ENCODE assay signal across 1 cellular context in the genomic region with DNA sequence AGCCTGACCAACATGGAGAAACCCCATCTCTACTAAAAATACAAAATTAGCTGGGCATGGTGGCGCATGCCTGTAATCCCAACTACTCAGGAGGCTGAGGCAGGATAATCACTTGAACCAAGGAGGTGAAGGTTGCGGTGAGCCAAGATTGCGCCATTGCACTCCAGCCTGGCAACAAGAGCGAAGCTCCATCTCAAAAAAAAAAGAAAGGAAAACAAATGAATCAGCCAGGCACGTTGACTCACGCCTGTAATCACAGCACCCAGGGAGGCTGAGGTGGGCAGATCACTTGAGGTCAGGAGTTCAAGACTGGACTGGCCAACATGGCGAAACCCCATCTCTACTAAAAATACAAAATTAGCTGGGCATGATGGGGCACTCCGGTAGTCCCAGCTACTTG.
A peak's percentile ranks its signal among the peaks of the same experiment; 100 is the strongest.
TF ChIP-seq lines count a peak whose summit lies in the region.

No MANE protein-coding gene starts in this region.

TF ChIP-seq in K562, 482 proteins besides CTCF, POLR2A, EP300 and RAD21 (continued from another document):
- TF ChIP-seq CEBPB (tag; IDR thresholded peaks at IDR 0.05), result peak; percentile 43
TF ChIP-seq in K562: peak in this region for 7; not testable (repeated sequence) for 475.
